ENCODE assay signal across 24 cellular contexts in the genomic region with DNA sequence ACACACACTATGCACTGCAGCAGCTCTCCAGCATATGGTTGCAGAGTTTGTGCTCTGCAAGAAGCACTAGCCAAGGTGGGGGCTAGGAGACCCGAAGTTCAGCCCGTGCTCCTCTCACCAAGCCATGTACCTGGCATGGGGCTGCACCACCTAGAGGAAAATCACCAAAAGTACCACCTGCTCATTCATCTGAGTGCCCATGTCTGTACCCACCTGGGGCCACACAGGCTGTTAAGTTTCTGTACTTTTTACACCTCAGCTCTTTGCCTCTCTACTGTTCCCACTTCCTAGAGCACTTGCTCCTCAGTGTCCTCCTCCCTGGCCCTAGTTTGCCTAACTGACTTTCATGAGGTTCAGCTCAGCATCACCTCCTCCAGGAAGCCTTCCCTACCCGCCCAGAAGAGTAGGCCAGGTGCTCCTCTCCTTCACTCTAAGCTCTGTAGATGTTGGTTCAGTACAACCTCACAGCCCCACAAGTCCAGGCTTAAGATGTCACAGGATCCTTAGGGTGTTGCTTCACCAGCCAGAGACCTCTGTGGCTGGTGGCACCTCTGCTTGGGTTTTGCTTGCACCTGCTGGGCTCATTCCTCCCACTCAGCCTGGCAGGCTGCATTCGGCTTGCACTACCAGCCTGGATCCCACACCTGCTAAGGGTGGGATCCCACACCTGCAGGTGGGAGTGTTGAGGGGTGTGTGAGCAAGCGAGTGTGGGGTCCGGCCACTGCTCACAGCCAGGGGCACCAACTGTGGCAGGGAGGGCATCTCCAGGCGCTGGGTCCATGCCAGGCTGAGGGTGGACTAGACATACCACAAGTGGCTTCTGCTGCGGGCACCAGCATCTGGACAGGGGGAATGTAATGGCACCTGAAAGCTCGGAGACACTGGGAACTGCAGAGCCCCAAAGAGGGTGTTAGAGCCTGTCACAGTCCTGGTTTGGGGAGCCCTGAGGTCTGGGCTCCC. TPM values are rescaled to one million over a fixed set of nuclear protein-coding genes. Genes with fewer than 3 reads are reported as not detected.
DNase-seq lines count a peak whose midpoint lies in the region; ATAC-seq, FAIRE-seq and TF ChIP-seq lines count a peak whose summit lies in the region.
"Had no signal": no experiment of that assay in that cellular context is flagged by ENCODE, and none has a peak within 500 bp of the region (broad histone marks: within the 10 kb centered on the region; RNA-seq: fewer than 3 reads in every experiment).

No MANE protein-coding gene starts in this region.

- no peak overlapping the region for H3K9ac ChIP-seq in PC-3 (ENCODE audit: low read length)
- H3K9ac ChIP-seq in smooth muscle cell (ENCODE audit: low read depth), result no peak overlapping the region

- H3K9me2 ChIP-seq in PC-3 (replicated peaks; ENCODE audit: low read length), result no peaks in the 10 kb centered on the region

- H3F3A ChIP-seq in PC-3 (ENCODE audit: low read length, unreplicated experiment), result no peaks in the 10 kb centered on the region
- no peaks in the 10 kb centered on the region for H3F3A ChIP-seq in smooth muscle cell (ENCODE audit: low read depth)

- peaks cover 3% of the 10 kb centered on the region for H3K27me3 ChIP-seq in left ventricle myocardium inferior (ENCODE audit: low read depth)
- no peaks in the 10 kb centered on the region for H3K27me3 ChIP-seq in PC-3 (ENCODE audit: low read length)
- peaks cover 7% of the 10 kb centered on the region for H3K27me3 ChIP-seq in foreskin keratinocyte
- H3K27me3 ChIP-seq in smooth muscle cell (ENCODE audit: low read depth), result peaks cover 5% of the 10 kb centered on the region
- H3K27me3 ChIP-seq: BE2C had no signal

- POLR2A ChIA-PET in PC-3 (lab: Charles Lee; ENCODE audit: unreplicated experiment), result no interaction called here

- H2AFZ ChIP-seq in PC-3 (ENCODE audit: low read length) (no peak overlapping the region), smooth muscle cell (ENCODE audit: low read depth) (no peak overlapping the region)

- no peak overlapping the region for H3K4me2 ChIP-seq in PC-3 (ENCODE audit: low read length)
- no peak overlapping the region for H3K4me2 ChIP-seq in smooth muscle cell

- ATAC-seq in PC-3, result no peak
- no peak for ATAC-seq in foreskin keratinocyte
- ATAC-seq in HG02884 (IDR thresholded peaks at IDR 0.05; ENCODE audit: unreplicated experiment), result no peak
- ATAC-seq: K562 had no signal

- H3K4me3 ChIP-seq in left ventricle myocardium inferior (no peak overlapping the region), PC-3 (ENCODE audit: low read length) (no peak overlapping the region), smooth muscle cell (no peak overlapping the region)
- H3K4me3 ChIP-seq: K562, SK-N-MC had no signal

- intact Hi-C loops in cardiac septum (cut with DNase I), result loop anchor here (10.0 kb wide), 1 partner anchor 200 kb away; no protein-coding TSS in a partner anchor
- intact Hi-C loops in left ventricle myocardium inferior (cut with micrococcal nuclease), result no loop called here
- intact Hi-C loops in PC-3 (cut with micrococcal nuclease), result no loop called here

- TF ChIP-seq CTCF in left ventricle myocardium inferior (IDR thresholded peaks at IDR 0.05; ENCODE audit: borderline replicate concordance), result no peak
- TF ChIP-seq CTCF in PC-3 (conservative IDR thresholded peaks at IDR 0.05; ENCODE audit: low read depth, low read length), result peak; percentile 18; the same call in 1 of the 2 replicates
- TF ChIP-seq CTCF in foreskin keratinocyte (conservative IDR thresholded peaks at IDR 0.05), result peak; percentile 30
- TF ChIP-seq CTCF in smooth muscle cell (IDR thresholded peaks at IDR 0.05; ENCODE audit: borderline replicate concordance, insufficient read depth, poor library complexity, severe bottlenecking), result no peak

- CTCF ChIA-PET in PC-3 (lab: Charles Lee), result no interaction called here

- FAIRE-seq in urothelium cell line (lab: Jason Lieb, UNC), result peak; percentile 94
- FAIRE-seq: GM19239, H54, K562 had no signal

- H3K9me3 ChIP-seq in left ventricle myocardium inferior (replicated peaks) (no peaks in the 10 kb centered on the region), PC-3 (ENCODE audit: low read length) (no peaks in the 10 kb centered on the region), smooth muscle cell (replicated peaks; ENCODE audit: low read depth) (no peaks in the 10 kb centered on the region)
- H3K9me3 ChIP-seq: BE2C had no signal

- BruUV-seq in PC-3 (replicated peaks; lab: Mats Ljungman, UMichigan), result no TSS peak

- H3K4me1 ChIP-seq in left ventricle myocardium inferior (peaks cover 6% of the 10 kb centered on the region), PC-3 (ENCODE audit: insufficient read depth, low read length) (no peaks in the 10 kb centered on the region), foreskin keratinocyte (no peaks in the 10 kb centered on the region), smooth muscle cell (ENCODE audit: low read depth) (no peaks in the 10 kb centered on the region)
- H3K4me1 ChIP-seq: BE2C had no signal

- H3K36me3 ChIP-seq in left ventricle myocardium inferior (no peaks in the 10 kb centered on the region), PC-3 (ENCODE audit: low read depth, low read length) (no peaks in the 10 kb centered on the region), smooth muscle cell (ENCODE audit: low read depth) (no peaks in the 10 kb centered on the region)
- H3K36me3 ChIP-seq: BE2C had no signal

- H4K20me1 ChIP-seq in PC-3 (ENCODE audit: low read length) (no peaks in the 10 kb centered on the region), smooth muscle cell (ENCODE audit: low read depth) (no peaks in the 10 kb centered on the region)

- 86% methylated on average over 9 of the region's 9 CpGs for WGBS in smooth muscle cell (ENCODE audit: low lambda C conversion rate)

- no peak overlapping the region for H3K27ac ChIP-seq in left ventricle myocardium inferior (replicated peaks)
- no peak overlapping the region for H3K27ac ChIP-seq in PC-3 (ENCODE audit: low read length)
- H3K27ac ChIP-seq in foreskin keratinocyte, result no peak overlapping the region
- H3K27ac ChIP-seq in smooth muscle cell (ENCODE audit: low read depth), result no peak overlapping the region
- H3K27ac ChIP-seq: RWPE1, SK-N-MC had no signal

- H3K79me2 ChIP-seq in PC-3 (ENCODE audit: low read length), result no peaks in the 10 kb centered on the region
- H3K79me2 ChIP-seq in smooth muscle cell (ENCODE audit: low read depth), result no peaks in the 10 kb centered on the region

- DNase-seq in cardiac septum (ENCODE audit: low spot score) (peak; percentile 70), left ventricle myocardium inferior (no peak), PC-3 (no peak), foreskin keratinocyte (no peak), urothelium cell line (ENCODE audit: low spot score) (no peak), smooth muscle cell (lab: John Stamatoyannopoulos, UW; ENCODE audit: unreplicated experiment) (no peak)
- DNase-seq: BE2C, EL, GF-D8, MM.1S, NCI-H1048, NCI-H1417 treated with DMSO at 0.1 percent for 48 hours, NCI-H187, NCI-H2107, NCI-H446 treated with DMSO at 0.1 percent for 48 hours, NCI-H526 treated with DMSO at 0.1 percent for 48 hours, SHP77 treated with DMSO at 0.1 percent for 48 hours had no signal

RNA-seq across cellular contexts. Expression of a gene that starts 10.2 kb away (rescaled TPM):
- total RNA-seq in cardiac septum (0.03 TPM), left ventricle myocardium inferior (0.14 TPM), PC-3 (2014; rRNA removed) (2.4 and 3.5 TPM in 2 replicates), foreskin keratinocyte (13.5 and 13.8 TPM in 2 replicates), smooth muscle cell (0.09 and 0.13 TPM in 2 replicates)
- polyA plus RNA-seq in foreskin keratinocyte (3.3 and 3.5 TPM in 2 replicates), smooth muscle cell (not detected in 2 replicates)
- total RNA-seq: A673 had no signal

Comparison
In these comparisons a context has a peak if more than half of its experiments do, and no peak if none do; other contexts are left out.
1. CTCF ChIP-seq: peak in PC-3 (single experiment) and foreskin keratinocyte (single experiment); none in left ventricle myocardium inferior (single experiment) and smooth muscle cell (single experiment).